Comparison of ENCODE assay signal across 24 cellular contexts in the genomic region with DNA sequence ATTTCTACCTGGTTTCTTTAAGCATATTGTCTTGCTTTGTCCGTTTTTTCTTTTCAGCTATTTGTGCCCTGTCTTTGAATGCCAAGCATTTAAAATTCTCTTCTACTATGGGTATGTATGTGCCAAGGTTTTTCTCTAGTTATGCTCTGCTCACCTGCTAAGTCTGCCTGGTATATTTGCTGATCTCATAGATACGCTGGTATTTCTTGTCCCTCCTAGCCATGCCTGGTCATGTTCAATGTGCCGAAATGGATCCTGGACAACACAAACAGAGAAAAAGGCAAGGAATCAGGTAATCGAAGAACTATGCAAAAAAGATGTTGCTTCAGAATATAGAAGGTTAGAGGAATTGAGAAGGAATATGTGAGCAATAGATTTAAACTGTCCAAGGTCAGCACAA.
"Had no signal": no experiment of that assay in that cellular context is flagged by ENCODE, and none has a peak within 500 bp of the region (broad histone marks: within the 10 kb centered on the region; RNA-seq: fewer than 3 reads in every experiment).

No MANE protein-coding gene starts in this region.

- H3K4me3 ChIP-seq: esophagus squamous epithelium, lower lobe of right lung, pancreas, right atrium auricular region, sigmoid colon, testis, tibial artery had no signal

- H3K4me1 ChIP-seq: lower lobe of right lung, pancreas, right atrium auricular region, sigmoid colon, testis, tibial artery had no signal

- H3K9me3 Mint-ChIP-seq: natural killer cell; stimulated activated effector memory CD8-positive, alpha-beta T cell treated with anti-CD3 and anti-CD28 coated beads, Interleukin-12 subunit alpha, Interleukin-12 subunit beta, amount 100 ng/mL, for 72 hours; type B pancreatic cell had no signal

- H3K4me1 Mint-ChIP-seq: immature natural killer cell; memory B cell; natural killer cell; stimulated activated effector memory CD8-positive, alpha-beta T cell treated with anti-CD3 and anti-CD28 coated beads, Interleukin-12 subunit alpha, Interleukin-12 subunit beta, amount 100 ng/mL, for 72 hours had no signal

- DNase-seq: cerebellar nuclear complex; cortex of kidney; effector memory CD8-positive, alpha-beta T cell; esophagus squamous epithelium; hypothalamus; immature natural killer cell; islet precursor cell; left ventricle myocardium superior; lower lobe of right lung; natural killer cell; pancreas; sigmoid colon; stimulated activated CD4-positive, alpha-beta T cell treated with anti-CD3 and anti-CD28 coated beads, Interleukin-2, amount 100 ng/mL, for 24 hours; stimulated activated CD4-positive, alpha-beta T cell treated with anti-CD3 and anti-CD28 coated beads, Interleukin-4, amount 100 ng/mL, for 24 hours; stimulated activated naive CD4-positive, alpha-beta T cell treated with Interleukin-2 at 50 U/mL for 16 hours; substantia nigra; testis; tibial artery had no signal

- H3K27ac ChIP-seq: esophagus squamous epithelium, lower lobe of right lung, neutrophil, pancreas, right atrium auricular region, sigmoid colon, testis, tibial artery had no signal

- ATAC-seq: effector memory CD8-positive, alpha-beta T cell; left ventricle myocardium superior; lower lobe of right lung; natural killer cell; stimulated activated effector memory CD8-positive, alpha-beta T cell treated with anti-CD3 and anti-CD28 coated beads, Interleukin-12 subunit alpha, Interleukin-12 subunit beta, amount 100 ng/mL, for 72 hours had no signal

- H3K4me3 Mint-ChIP-seq: effector memory CD8-positive, alpha-beta T cell; immature natural killer cell; memory B cell; natural killer cell; stimulated activated effector memory CD8-positive, alpha-beta T cell treated with anti-CD3 and anti-CD28 coated beads, Interleukin-12 subunit alpha, Interleukin-12 subunit beta, amount 100 ng/mL, for 72 hours; type B pancreatic cell had no signal

- H3K9me3 ChIP-seq: neutrophil, pancreas, testis, tibial artery had no signal

- H3K36me3 Mint-ChIP-seq: stimulated activated effector memory CD8-positive, alpha-beta T cell treated with anti-CD3 and anti-CD28 coated beads, Interleukin-12 subunit alpha, Interleukin-12 subunit beta, amount 100 ng/mL, for 72 hours; type B pancreatic cell had no signal

- H3K36me3 ChIP-seq: esophagus squamous epithelium, lower lobe of right lung, neutrophil, pancreas, right atrium auricular region, sigmoid colon, tibial artery had no signal

- H3K27ac Mint-ChIP-seq: effector memory CD8-positive, alpha-beta T cell; immature natural killer cell; memory B cell; natural killer cell; progenitor cell of endocrine pancreas; stimulated activated effector memory CD8-positive, alpha-beta T cell treated with anti-CD3 and anti-CD28 coated beads, Interleukin-12 subunit alpha, Interleukin-12 subunit beta, amount 100 ng/mL, for 72 hours; type B pancreatic cell had no signal

- H3K27me3 ChIP-seq: neutrophil, pancreas, right atrium auricular region, sigmoid colon, testis, tibial artery had no signal
